In genomic region chr2:68726608-68727367, GRCh38 we compare ENCODE assay signal across 9 cellular contexts. TPM values are rescaled to one million over a fixed set of nuclear protein-coding genes. Genes with fewer than 3 reads are reported as not detected.
A peak's percentile ranks its signal among the peaks of the same experiment; 100 is the strongest.
DNase-seq lines count a peak whose midpoint lies in the region; ATAC-seq and TF ChIP-seq lines count a peak whose summit lies in the region.
"Had no signal": no experiment of that assay in that cellular context is flagged by ENCODE, and none has a peak within 500 bp of the region (broad histone marks: within the 10 kb centered on the region; RNA-seq: fewer than 3 reads in every experiment).

No MANE protein-coding gene starts in this region.

- intact Hi-C loops in OCI-LY7 (cut with micrococcal nuclease; ENCODE audit: unreplicated experiment): loop anchor here (2.0 to 10.0 kb wide), 3 partner anchors 36 to 362 kb away; partner anchors contain the start of gene PLEK
- intact Hi-C loops in MCF 10A (cut with micrococcal nuclease): no loop called here

- H3K27ac ChIP-seq in OCI-LY7 (ENCODE audit: low read depth, low read length, poor library complexity, severe bottlenecking): peak overlapping the region; percentile 66

- no TSS peak for BruUV-seq in OCI-LY7 (replicated peaks; lab: Mats Ljungman, UMichigan)
- BruUV-seq in MCF 10A (replicated peaks; lab: Mats Ljungman, UMichigan): no TSS peak

- DNase-seq in OCI-LY7 (ENCODE audit: low spot score) (peak; percentile 94), MCF 10A (ENCODE audit: unreplicated experiment) (no peak), NCI-H524 treated with DMSO at 0.1 percent for 48 hours (lab: John Stamatoyannopoulos, UW) (no peak), pons (ENCODE audit: low spot score) (no peak)
- peak; percentile 56 to 68 for DNase-seq in activated T-helper 1 cell treated with anti-CD3 and anti-CD28 coated beads, Interleukin-2, amount 50 U/mL, for 16 hours (ENCODE audit: low read depth in 1 of 2, low spot score in 1 of 2)
- DNase-seq in stimulated activated CD4-positive, alpha-beta T cell treated with anti-CD3 and anti-CD28 coated beads, Interleukin-15, amount 100 ng/mL, for 1 hour (ENCODE audit: low read depth in 1 of 2, low spot score in 1 of 2): peak; percentile 58
- DNase-seq: heart right ventricle had no signal

- no peaks in the 10 kb centered on the region for H3K9me2 ChIP-seq in OCI-LY7 (ENCODE audit: insufficient read depth, low read length)

- no peaks in the 10 kb centered on the region for H3K36me3 Mint-ChIP-seq in MCF 10A (ENCODE audit: insufficient read depth, unreplicated experiment)

- H2AFZ ChIP-seq in OCI-LY7 (ENCODE audit: low read length): peak overlapping the region; percentile 48; the same call in 1 of the 2 replicates

- no peaks in the 10 kb centered on the region for H4K20me1 ChIP-seq in OCI-LY7 (ENCODE audit: insufficient read depth, low read length)

- H3K4me3 ChIP-seq in OCI-LY7 (ENCODE audit: low read depth, low read length, poor library complexity, severe bottlenecking): peak overlapping the region; percentile 39
- H3K4me3 ChIP-seq: heart right ventricle had no signal

- H3K4me1 Mint-ChIP-seq in MCF 10A (ENCODE audit: insufficient read depth, unreplicated experiment): peaks cover 15% of the 10 kb centered on the region

- no peaks in the 10 kb centered on the region for H3K36me3 ChIP-seq in OCI-LY7 (ENCODE audit: insufficient read depth, low read length)
- H3K36me3 ChIP-seq: heart right ventricle had no signal

- CTCF ChIA-PET in OCI-LY7 (lab: Charles Lee; ENCODE audit: unreplicated experiment) (interaction anchor here (0.6 kb wide), 1 partner anchor 28 kb away, joined by 3 read pairs; no protein-coding TSS in a partner anchor), MCF 10A (lab: Yijun Ruan, JAX) (interaction anchor here (0.6 to 1.2 kb wide), 3 partner anchors 11 to 17 kb away, joined by 3 to 5 read pairs (median 3); no protein-coding TSS in a partner anchor)

- H3K9me3 ChIP-seq in OCI-LY7 (ENCODE audit: low read length): no peaks in the 10 kb centered on the region
- H3K9me3 ChIP-seq: heart right ventricle had no signal

- POLR2A ChIA-PET in OCI-LY7 (lab: Charles Lee): interaction anchor here (0.6 to 3.1 kb wide), 9 partner anchors 10 to 181 kb away, joined by 3 to 10 read pairs (median 4); no protein-coding TSS in a partner anchor
- POLR2A ChIA-PET in MCF 10A (lab: Yijun Ruan, JAX): interaction anchor here (0.7 to 0.9 kb wide), 2 partner anchors 15 to 263 kb away, joined by 3 read pairs; no protein-coding TSS in a partner anchor

- no peak overlapping the region for H3K27ac Mint-ChIP-seq in MCF 10A (ENCODE audit: low read depth, unreplicated experiment)

- no peak overlapping the region for H3K4me3 Mint-ChIP-seq in MCF 10A (ENCODE audit: unreplicated experiment)

- H3K9me3 Mint-ChIP-seq in MCF 10A (ENCODE audit: unreplicated experiment): no peaks in the 10 kb centered on the region

- peak overlapping the region; percentile 67 for H3K4me2 ChIP-seq in OCI-LY7 (ENCODE audit: low read length)

- ATAC-seq in GM18508 (IDR thresholded peaks at IDR 0.05; ENCODE audit: insufficient read depth, unreplicated experiment): peak; percentile 94
- peak; percentile 99 for ATAC-seq in HG02884 (IDR thresholded peaks at IDR 0.05; ENCODE audit: unreplicated experiment)

- no peaks in the 10 kb centered on the region for H3K27me3 Mint-ChIP-seq in MCF 10A (ENCODE audit: insufficient read depth, unreplicated experiment)

- peaks cover 68% of the 10 kb centered on the region for H3K4me1 ChIP-seq in OCI-LY7 (ENCODE audit: insufficient read depth, low read length, poor library complexity, severe bottlenecking)

- TF ChIP-seq CTCF in OCI-LY7 (conservative IDR thresholded peaks at IDR 0.05; ENCODE audit: low read length) (no peak), MCF 10A (IDR thresholded peaks at IDR 0.05; ENCODE audit: unreplicated experiment) (no peak)

- H3K79me2 ChIP-seq in OCI-LY7 (ENCODE audit: insufficient read depth, low read depth, low read length): no peaks in the 10 kb centered on the region

RNA-seq across cellular contexts. Expression of gene ARHGAP25, which starts 7.8 kb away (rescaled TPM):
- 18.6 and 22.3 TPM in 2 replicates for total RNA-seq in OCI-LY7 (2014; rRNA removed; shearing (Covaris generic))
- total RNA-seq in OCI-LY7 (2022) (37.7 and 43.8 TPM in 2 replicates), MCF 10A (2022) (0.93 TPM in 2 replicates)

Comparison
In these comparisons a context has a peak if more than half of its experiments do, and no peak if none do; other contexts are left out.
1. DNase-seq: peak in OCI-LY7 (single experiment), activated T-helper 1 cell treated with anti-CD3 and anti-CD28 coated beads, Interleukin-2, amount 50 U/mL, for 16 hours (2 of 2) and stimulated activated CD4-positive, alpha-beta T cell treated with anti-CD3 and anti-CD28 coated beads, Interleukin-15, amount 100 ng/mL, for 1 hour (2 of 2); none in MCF 10A (single experiment), NCI-H524 treated with DMSO at 0.1 percent for 48 hours (single experiment) and pons (single experiment).
2. RNA of gene ARHGAP25, which starts 7.8 kb away (total RNA-seq): 18.6 to 43.8 TPM in OCI-LY7; 0.93 TPM in MCF 10A; every median in the first group is over 10 times any median in the second.